9 cellular contexts compared by ENCODE assay signal in the genomic region with DNA sequence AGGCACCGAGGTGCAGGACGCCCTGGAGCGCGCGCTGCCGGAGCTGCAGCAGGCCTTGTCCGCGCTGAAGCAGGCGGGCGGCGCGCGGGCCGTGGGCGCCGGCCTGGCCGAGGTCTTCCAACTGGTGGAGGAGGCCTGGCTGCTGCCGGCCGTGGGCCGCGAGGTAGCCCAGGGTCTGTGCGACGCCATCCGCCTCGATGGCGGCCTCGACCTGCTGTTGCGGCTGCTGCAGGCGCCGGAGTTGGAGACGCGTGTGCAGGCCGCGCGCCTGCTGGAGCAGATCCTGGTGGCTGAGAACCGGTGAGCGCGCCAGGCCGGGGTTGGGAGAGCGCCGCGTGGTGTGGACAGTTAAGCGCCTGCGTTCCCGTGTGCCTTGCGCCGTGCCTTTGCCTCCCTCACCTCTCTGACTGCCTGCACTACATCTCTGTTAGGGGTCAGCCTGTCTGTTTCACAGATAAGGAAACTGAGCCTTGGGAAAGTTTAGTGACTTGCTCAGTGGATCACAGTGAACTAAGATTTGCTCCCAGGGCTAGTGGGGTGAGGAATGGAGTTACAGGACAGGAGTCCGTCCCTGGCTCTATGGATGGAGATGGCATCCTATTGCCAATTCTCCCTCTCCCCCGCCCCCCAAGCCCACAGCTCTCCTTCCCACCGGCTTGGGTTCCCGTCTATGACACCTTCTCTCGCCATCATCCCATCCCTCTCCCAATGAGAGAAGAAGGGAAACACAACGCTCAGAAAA. TPM values are rescaled to one million over a fixed set of nuclear protein-coding genes. Genes with fewer than 3 reads are reported as not detected.
DNase-seq lines count a peak whose midpoint lies in the region; ATAC-seq and TF ChIP-seq lines count a peak whose summit lies in the region.
"Had no signal": no experiment of that assay in that cellular context is flagged by ENCODE, and none has a peak within 500 bp of the region (broad histone marks: within the 10 kb centered on the region; RNA-seq: fewer than 3 reads in every experiment).

No MANE protein-coding gene starts in this region.

- H3K4me2 ChIP-seq in hepatocyte = peak overlapping the region; percentile 89

- in situ Hi-C loops in ACHN (cut with HindIII; ENCODE audit: low pct_ligation_motif_present, low pct_unique_long_range_greater_than_20kb, low sequenced_read_pairs) = no loop called here
- in situ Hi-C loops in GM13977 (cut with MboI; ENCODE audit: low pct_unique_long_range_greater_than_20kb, low sequenced_read_pairs, unreplicated experiment) = no loop called here

- peak; percentile 14 for ATAC-seq in HG03442 (IDR thresholded peaks at IDR 0.05; ENCODE audit: unreplicated experiment)

- H3K79me2 ChIP-seq in hepatocyte = peaks cover 8% of the 10 kb centered on the region

- H3K36me3 ChIP-seq in hepatocyte (replicated peaks; ENCODE audit: insufficient read depth, low read depth) (no peaks in the 10 kb centered on the region), spleen (no peaks in the 10 kb centered on the region)

- peak overlapping the region; percentile 73 for H3K27ac ChIP-seq in hepatocyte
- peak overlapping the region in 7 of 8 donors; percentile 63 to 86 (median 75) for H3K27ac ChIP-seq in spleen

- 14% methylated on average over 51 of the region's 53 CpGs for WGBS in hepatocyte (ENCODE audit: low lambda C conversion rate, missing lambda C conversion rate)
- 7 to 34% (median 11%) methylated on average over 11 to 53 of the region's 53 CpGs for WGBS in spleen, 5 donors

- H3K4me3 ChIP-seq in hepatocyte = peak overlapping the region; percentile 72
- H3K4me3 ChIP-seq in spleen = peak overlapping the region; percentile 50 to 88 (median 68)

- H2AFZ ChIP-seq in hepatocyte = peak overlapping the region; percentile 53

- no peak for TF ChIP-seq CTCF in GM13977 (IDR thresholded peaks at IDR 0.05; ENCODE audit: extremely low read depth, insufficient read depth, missing control alignments)
- TF ChIP-seq CTCF in hepatocyte (IDR thresholded peaks at IDR 0.05; ENCODE audit: poor library complexity) = no peak
- TF ChIP-seq CTCF in spleen (IDR thresholded peaks at IDR 0.05 in 8 of 11, conservative IDR thresholded peaks at IDR 0.05 in 3 of 11) = no peak

- H3K9me2 ChIP-seq in hepatocyte (replicated peaks; ENCODE audit: insufficient read depth) = no peaks in the 10 kb centered on the region

- H3K4me1 ChIP-seq in hepatocyte (ENCODE audit: insufficient read depth) = peaks cover 24% of the 10 kb centered on the region
- H3K4me1 ChIP-seq in spleen = peaks cover 10 to 44% (median 29%) of the 10 kb centered on the region in 6 donors

- H4K20me1 ChIP-seq in hepatocyte (ENCODE audit: insufficient read depth, poor library complexity, severe bottlenecking) = peaks cover 13% of the 10 kb centered on the region

- DNase-seq in ACHN (peak; percentile 56), GM13977 (ENCODE audit: low spot score) (peak; percentile 59), hepatocyte (ENCODE audit: low spot score) (peak; percentile 47), spleen (peak; percentile 79), NCI-H1048 (lab: John Stamatoyannopoulos, UW) (no peak), DMS153 treated with DMSO at 0.1 percent for 48 hours (lab: John Stamatoyannopoulos, UW; ENCODE audit: unreplicated experiment) (no peak)
- peak; percentile 43 for DNase-seq in activated naive CD4-positive, alpha-beta T cell treated with anti-CD3 and anti-CD28 coated beads, Interleukin-2, amount 50 U/mL, for 16 hours

- intact Hi-C loops in spleen (cut with DNase I; ENCODE audit: low total_unique reads) = no loop called here

- peaks cover 7% of the 10 kb centered on the region for H3K27me3 ChIP-seq in hepatocyte
- peaks cover 0 to 18% (median 0%) of the 10 kb centered on the region in 7 donors for H3K27me3 ChIP-seq in spleen (replicated peaks in 1 of 7)

- no peaks in the 10 kb centered on the region for H3K9me3 ChIP-seq in hepatocyte (ENCODE audit: low read depth)
- H3K9me3 ChIP-seq in spleen = no peaks in the 10 kb centered on the region

- TF ChIP-seq POLR2A in spleen (IDR thresholded peaks at IDR 0.05) = no peak

RNA-seq across cellular contexts. Expression of a gene that starts 0.9 kb away (rescaled TPM):
- total RNA-seq in hepatocyte (12.8 and 19.5 TPM in 2 replicates), spleen (10 to 100 TPM; 25.9 to 48.7 (median 39.9) TPM)
- polyA plus RNA-seq in hepatocyte (11.0 and 14.5 TPM in 2 replicates), spleen (10 to 100 TPM in 1 of 3 donors, 1 to 10 TPM in 2; 4.7 to 17.1 (median 6.3) TPM)

RNA-seq across cellular contexts. Expression of a gene that starts 2.3 kb away (rescaled TPM):
- 1,128 and 1,263 TPM in 2 replicates for total RNA-seq in hepatocyte
- polyA plus RNA-seq in hepatocyte = 613 and 763 TPM in 2 replicates
- total RNA-seq in spleen = 1 to 10 TPM in 4 of 7 donors, under 1 TPM in 3; 0.84 to 4.0 (median 1.7) TPM
- 1 to 10 TPM; 1.2 to 1.8 (median 1.4) TPM for polyA plus RNA-seq in spleen

RNA-seq across cellular contexts. Expression of a gene that starts 7.4 kb away (rescaled TPM):
- total RNA-seq in hepatocyte = not detected in 2 replicates
- not detected in 2 replicates for polyA plus RNA-seq in hepatocyte
- total RNA-seq in spleen = not detected
- not detected for polyA plus RNA-seq in spleen
- polyA plus RNA-seq: liver had no signal

RNA-seq across cellular contexts. Expression of a gene that starts 15.0 kb away (rescaled TPM):
- total RNA-seq in hepatocyte = 81.6 and 82.9 TPM in 2 replicates
- 118 and 122 TPM in 2 replicates for polyA plus RNA-seq in hepatocyte
- 10 to 100 TPM; 45.6 to 62.6 (median 49.0) TPM for total RNA-seq in spleen
- polyA plus RNA-seq in spleen = 10 to 100 TPM; 27.8 to 47.1 (median 38.7) TPM

RNA-seq across cellular contexts. Expression of a gene that starts 33.6 kb away (rescaled TPM):
- total RNA-seq in hepatocyte = 41.9 and 54.5 TPM in 2 replicates
- 34.8 and 43.1 TPM in 2 replicates for polyA plus RNA-seq in hepatocyte
- 10 to 100 TPM; 18.9 to 28.9 (median 24.6) TPM for total RNA-seq in spleen
- polyA plus RNA-seq in spleen = 1 to 10 TPM; 2.1 to 4.8 (median 2.3) TPM

Comparison
In these comparisons a context has a peak if more than half of its experiments do, and no peak if none do; other contexts are left out.
1. DNase-seq: peak in ACHN (single experiment), GM13977 (single experiment), activated naive CD4-positive, alpha-beta T cell treated with anti-CD3 and anti-CD28 coated beads, Interleukin-2, amount 50 U/mL, for 16 hours (single experiment), hepatocyte (single experiment) and spleen (single experiment); none in NCI-H1048 (single experiment) and DMS153 treated with DMSO at 0.1 percent for 48 hours (single experiment).
2. RNA of a gene that starts 2.3 kb away (total RNA-seq): 1,128 to 1,263 TPM in hepatocyte; 0.84 to 4.0 TPM in spleen; every median in the first group is over 100 times any median in the second.